In the genomic region with DNA sequence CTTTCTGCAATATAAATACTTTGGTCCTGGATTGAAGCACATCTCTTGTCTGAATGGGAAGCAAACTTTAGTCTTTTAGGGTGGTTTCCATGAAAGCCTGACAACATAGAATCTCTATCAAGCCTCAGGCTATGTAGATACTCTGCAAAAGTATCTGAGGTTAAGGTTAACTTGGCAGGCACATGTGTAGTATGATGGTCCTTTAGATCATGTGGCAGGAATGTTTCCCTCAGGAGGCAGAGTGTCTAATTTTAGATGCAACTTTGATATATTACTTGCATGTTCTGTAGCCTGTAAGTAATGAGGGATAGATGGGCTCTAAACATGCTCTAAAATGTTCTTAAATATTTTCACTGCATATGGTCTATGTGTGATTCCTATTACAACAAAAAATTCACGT, we compare ENCODE assay signal across 18 cellular contexts.
"Had no signal": no experiment of that assay in that cellular context is flagged by ENCODE, and none has a peak within 500 bp of the region (broad histone marks: within the 10 kb centered on the region; RNA-seq: fewer than 3 reads in every experiment).

No MANE protein-coding gene starts in this region.

- H3K9me3 Mint-ChIP-seq: activated naive CD8-positive, alpha-beta T cell treated with anti-CD3 and anti-CD28 coated beads for 36 hours; dendritic cell treated with granulocyte-macrophage colony-stimulating factor and Interleukin-4, amounts not matched to agents 40 ng/mL and 50 ng/mL, for 4 days; immature natural killer cell; stimulated activated naive CD8-positive, alpha-beta T cell treated with anti-CD3 and anti-CD28 coated beads, Interleukin-15, Interleukin-2, amounts not matched to agents 100 ng/mL and 50 ng/mL, for 24 hours had no signal

- DNase-seq: activated CD4-positive, alpha-beta T cell treated with anti-CD3 and anti-CD28 coated beads for 1 hour; activated CD4-positive, alpha-beta T cell treated with anti-CD3 and anti-CD28 coated beads, Interleukin-2, amount 50 U/mL, for 48 hours; activated naive CD8-positive, alpha-beta T cell treated with anti-CD3 and anti-CD28 coated beads for 36 hours; amniotic stem cell; effector CD8-positive, alpha-beta T cell; immature natural killer cell; kidney glomerular epithelial cell; left ventricle myocardium inferior; stimulated activated CD4-positive, alpha-beta T cell treated with anti-CD3 and anti-CD28 coated beads, Interleukin-2, amount 100 ng/mL, for 48 hours; WERI-Rb-1 had no signal

- H3K9me3 ChIP-seq: esophagus muscularis mucosa, left ventricle myocardium inferior, right atrium auricular region, tibial nerve had no signal

- H3K36me3 Mint-ChIP-seq: immature natural killer cell had no signal

- H3K4me3 Mint-ChIP-seq: activated naive CD8-positive, alpha-beta T cell treated with anti-CD3 and anti-CD28 coated beads for 36 hours; dendritic cell treated with granulocyte-macrophage colony-stimulating factor and Interleukin-4, amounts not matched to agents 40 ng/mL and 50 ng/mL, for 4 days; immature natural killer cell; stimulated activated naive CD8-positive, alpha-beta T cell treated with anti-CD3 and anti-CD28 coated beads, Interleukin-15, Interleukin-2, amounts not matched to agents 100 ng/mL and 50 ng/mL, for 24 hours had no signal

- H3K36me3 ChIP-seq: esophagus muscularis mucosa, left ventricle myocardium inferior, right atrium auricular region, tibial nerve had no signal

- H3K27ac ChIP-seq: esophagus muscularis mucosa, left ventricle myocardium inferior, right atrium auricular region, tibial nerve, WERI-Rb-1 had no signal

- H3K27ac Mint-ChIP-seq: activated naive CD8-positive, alpha-beta T cell treated with anti-CD3 and anti-CD28 coated beads for 36 hours; dendritic cell treated with granulocyte-macrophage colony-stimulating factor and Interleukin-4, amounts not matched to agents 40 ng/mL and 50 ng/mL, for 4 days; immature natural killer cell; progenitor cell of endocrine pancreas had no signal

- FAIRE-seq: endothelial cell of umbilical vein, urothelium cell line had no signal

- H3K4me3 ChIP-seq: esophagus muscularis mucosa, left ventricle myocardium inferior, right atrium auricular region, tibial nerve had no signal

- H3K4me1 ChIP-seq: esophagus muscularis mucosa, right atrium auricular region, tibial nerve had no signal

- H3K27me3 Mint-ChIP-seq: activated naive CD8-positive, alpha-beta T cell treated with anti-CD3 and anti-CD28 coated beads for 36 hours; dendritic cell treated with granulocyte-macrophage colony-stimulating factor and Interleukin-4, amounts not matched to agents 40 ng/mL and 50 ng/mL, for 4 days; progenitor cell of endocrine pancreas; stimulated activated naive CD8-positive, alpha-beta T cell treated with anti-CD3 and anti-CD28 coated beads, Interleukin-15, Interleukin-2, amounts not matched to agents 100 ng/mL and 50 ng/mL, for 24 hours had no signal

- H3K27me3 ChIP-seq: right atrium auricular region had no signal
